In the genomic region with DNA sequence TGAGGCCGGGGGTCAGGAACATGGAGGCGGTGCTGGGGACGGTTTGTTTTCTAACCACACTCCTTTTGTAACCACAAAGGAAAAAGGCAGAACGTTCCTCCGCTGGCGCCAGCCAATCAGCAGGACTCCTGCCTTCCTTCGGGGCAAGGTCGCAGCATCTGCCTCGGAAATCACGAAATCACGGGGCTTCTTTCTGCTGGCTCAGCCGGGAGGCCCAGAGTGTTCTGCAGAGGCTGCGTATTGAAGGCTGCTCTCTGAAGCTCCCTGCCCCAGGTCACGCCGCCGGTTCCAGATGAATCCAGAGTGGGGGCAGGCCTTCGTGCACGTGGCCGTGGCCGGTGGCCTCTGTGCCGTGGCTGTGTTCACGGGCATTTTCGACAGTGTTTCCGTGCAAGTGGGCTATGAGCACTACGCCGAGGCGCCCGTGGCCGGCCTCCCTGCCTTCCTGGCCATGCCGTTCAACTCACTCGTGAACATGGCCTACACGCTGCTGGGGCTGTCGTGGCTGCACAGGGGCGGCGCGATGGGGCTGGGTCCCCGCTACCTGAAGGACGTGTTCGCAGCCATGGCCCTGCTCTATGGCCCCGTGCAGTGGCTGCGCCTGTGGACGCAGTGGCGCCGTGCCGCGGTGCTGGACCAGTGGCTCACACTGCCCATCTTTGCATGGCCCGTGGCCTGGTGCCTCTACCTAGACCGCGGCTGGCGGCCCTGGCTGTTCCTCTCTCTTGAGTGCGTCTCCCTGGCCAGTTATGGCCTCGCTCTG, we compare ENCODE assay signal across 8 cellular contexts.
DNase-seq lines count a peak whose midpoint lies in the region; ATAC-seq lines count a peak whose summit lies in the region.

No MANE protein-coding gene starts in this region.

- DNase-seq in KBM-7 (peak; percentile 95), globus pallidus (ENCODE audit: low spot score) (peak; percentile 34), superior temporal gyrus (ENCODE audit: extremely low spot score) (no peak), GOT3 (lab: John Stamatoyannopoulos, UW) (no peak)
- peak; percentile 59 for DNase-seq in activated CD4-positive, alpha-beta T cell treated with anti-CD3 and anti-CD28 coated beads, Interleukin-2, amount 50 U/mL, for 1 hour
- peak; percentile 51 to 62 for DNase-seq in stimulated activated CD4-positive, alpha-beta T cell treated with anti-CD3 and anti-CD28 coated beads, Interleukin-4, amount 100 ng/mL, for 48 hours (ENCODE audit: low read depth in 2 of 2)

- in situ Hi-C loops in KBM-7 (cut with MboI; ENCODE audit: low pct_unique_long_range_greater_than_20kb, low sequenced_read_pairs): no loop called here

- ATAC-seq in HG03460 (IDR thresholded peaks at IDR 0.05; ENCODE audit: unreplicated experiment) (no peak), GM19467 (IDR thresholded peaks at IDR 0.05; ENCODE audit: unreplicated experiment) (no peak)

Comparison
In these comparisons a context has a peak if more than half of its experiments do, and no peak if none do; other contexts are left out.
1. DNase-seq: peak in KBM-7 (single experiment), activated CD4-positive, alpha-beta T cell treated with anti-CD3 and anti-CD28 coated beads, Interleukin-2, amount 50 U/mL, for 1 hour (single experiment), globus pallidus (single experiment) and stimulated activated CD4-positive, alpha-beta T cell treated with anti-CD3 and anti-CD28 coated beads, Interleukin-4, amount 100 ng/mL, for 48 hours (2 of 2); none in superior temporal gyrus (single experiment) and GOT3 (single experiment).